Comparison of ENCODE assay signal across 17 cellular contexts in the genomic region with DNA sequence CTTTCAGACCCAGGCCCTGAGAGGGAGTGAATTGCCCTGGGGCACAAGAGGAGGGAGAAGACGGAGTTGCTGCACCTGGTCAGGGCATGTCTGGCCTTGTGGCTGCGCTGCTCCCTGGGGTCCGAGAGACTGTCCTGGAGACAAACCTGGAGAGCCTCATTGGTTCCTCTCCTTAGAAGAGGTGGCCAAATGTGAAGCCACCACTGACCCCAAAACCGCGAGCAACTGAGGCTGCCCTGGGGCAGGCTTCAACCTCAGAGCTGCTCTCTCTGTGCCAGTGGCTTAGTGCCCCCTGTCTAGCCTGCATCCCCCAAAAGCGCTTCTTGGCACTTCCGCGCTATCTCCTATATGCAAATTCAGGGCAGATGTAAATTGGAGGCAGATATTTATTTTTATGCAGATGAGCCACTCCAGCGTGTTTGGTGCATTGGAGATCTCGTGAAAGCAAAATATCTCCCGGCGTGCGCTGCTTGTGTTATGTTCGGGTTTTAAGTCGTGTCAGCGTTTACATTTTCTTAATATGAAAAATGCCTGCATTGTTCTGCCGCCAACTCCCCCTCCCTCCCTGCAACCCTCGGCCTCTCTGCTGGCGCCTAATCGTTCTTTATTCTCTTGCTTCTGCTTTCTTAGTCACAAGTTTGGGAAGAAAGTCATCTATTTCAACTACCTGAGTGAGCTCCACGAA.
"Had no signal": no experiment of that assay in that cellular context is flagged by ENCODE, and none has a peak within 500 bp of the region (broad histone marks: within the 10 kb centered on the region; RNA-seq: fewer than 3 reads in every experiment).

No MANE protein-coding gene starts in this region.

- H3K4me3 ChIP-seq: coronary artery, esophagus squamous epithelium, pancreas, stomach, upper lobe of left lung had no signal

- H3K27me3 Mint-ChIP-seq: activated naive CD8-positive, alpha-beta T cell treated with anti-CD3 and anti-CD28 coated beads, Interleukin-2, amount 50 U/mL, for 24 hours had no signal

- H3K36me3 ChIP-seq: esophagus squamous epithelium, neutrophil, upper lobe of left lung had no signal

- H3K27ac ChIP-seq: coronary artery, esophagus squamous epithelium, neutrophil, pancreas, stomach, upper lobe of left lung had no signal

- H3K9me3 ChIP-seq: esophagus squamous epithelium, neutrophil, pancreas, stomach, upper lobe of left lung had no signal

- DNase-seq: activated CD4-positive, alpha-beta memory T cell treated with anti-CD3 and anti-CD28 coated beads for 36 hours; activated CD4-positive, alpha-beta T cell treated with anti-CD3 and anti-CD28 coated beads for 48 hours; activated naive CD4-positive, alpha-beta T cell treated with anti-CD3 and anti-CD28 coated beads for 36 hours; activated naive CD8-positive, alpha-beta T cell treated with anti-CD3 and anti-CD28 coated beads, Interleukin-2, amount 50 U/mL, for 24 hours; activated T-cell treated with anti-CD3 and anti-CD28 coated beads, Interleukin-2, amount 50 U/mL, for 48 hours; cerebellar nuclear complex; esophagus squamous epithelium; naive thymus-derived CD4-positive, alpha-beta T cell; stomach; upper lobe of left lung had no signal

- H3K4me1 Mint-ChIP-seq: activated naive CD8-positive, alpha-beta T cell treated with anti-CD3 and anti-CD28 coated beads, Interleukin-2, amount 50 U/mL, for 24 hours; stimulated activated memory B cell treated with anti-CD40 and anti-IgM and Interleukin-4, amounts not matched to agents 10 μg/mL and 1 μg/mL and 100 μg/mL, for 72 hours had no signal

- ATAC-seq: activated naive CD8-positive, alpha-beta T cell treated with anti-CD3 and anti-CD28 coated beads, Interleukin-2, amount 50 U/mL, for 24 hours; left lobe of liver; naive thymus-derived CD4-positive, alpha-beta T cell; pancreas; right cardiac atrium; stimulated activated memory B cell treated with anti-CD40 and anti-IgM and Interleukin-4, amounts not matched to agents 10 μg/mL and 1 μg/mL and 100 μg/mL, for 72 hours had no signal

- FAIRE-seq: keratinocyte, pancreas had no signal

- H3K27me3 ChIP-seq: neutrophil, pancreas, upper lobe of left lung had no signal

- H3K9me3 Mint-ChIP-seq: activated CD4-positive, alpha-beta memory T cell treated with anti-CD3 and anti-CD28 coated beads for 36 hours; activated naive CD4-positive, alpha-beta T cell treated with anti-CD3 and anti-CD28 coated beads for 36 hours; activated naive CD8-positive, alpha-beta T cell treated with anti-CD3 and anti-CD28 coated beads, Interleukin-2, amount 50 U/mL, for 24 hours; stimulated activated memory B cell treated with anti-CD40 and anti-IgM and Interleukin-4, amounts not matched to agents 10 μg/mL and 1 μg/mL and 100 μg/mL, for 72 hours had no signal

- H3K36me3 Mint-ChIP-seq: activated CD4-positive, alpha-beta memory T cell treated with anti-CD3 and anti-CD28 coated beads for 36 hours; naive thymus-derived CD4-positive, alpha-beta T cell; stimulated activated memory B cell treated with anti-CD40 and anti-IgM and Interleukin-4, amounts not matched to agents 10 μg/mL and 1 μg/mL and 100 μg/mL, for 72 hours had no signal

- H3K4me3 Mint-ChIP-seq: activated CD4-positive, alpha-beta memory T cell treated with anti-CD3 and anti-CD28 coated beads for 36 hours; activated naive CD4-positive, alpha-beta T cell treated with anti-CD3 and anti-CD28 coated beads for 36 hours; activated naive CD8-positive, alpha-beta T cell treated with anti-CD3 and anti-CD28 coated beads, Interleukin-2, amount 50 U/mL, for 24 hours; naive thymus-derived CD4-positive, alpha-beta T cell; stimulated activated memory B cell treated with anti-CD40 and anti-IgM and Interleukin-4, amounts not matched to agents 10 μg/mL and 1 μg/mL and 100 μg/mL, for 72 hours had no signal

- H3K27ac Mint-ChIP-seq: activated CD4-positive, alpha-beta memory T cell treated with anti-CD3 and anti-CD28 coated beads for 36 hours; activated naive CD4-positive, alpha-beta T cell treated with anti-CD3 and anti-CD28 coated beads for 36 hours; activated naive CD8-positive, alpha-beta T cell treated with anti-CD3 and anti-CD28 coated beads, Interleukin-2, amount 50 U/mL, for 24 hours; naive thymus-derived CD4-positive, alpha-beta T cell; stimulated activated memory B cell treated with anti-CD40 and anti-IgM and Interleukin-4, amounts not matched to agents 10 μg/mL and 1 μg/mL and 100 μg/mL, for 72 hours had no signal
